Comparison of ENCODE assay signal across 23 cellular contexts in genomic region chr14:52286659-52287649, GRCh38. TPM values are rescaled to one million over a fixed set of nuclear protein-coding genes. Genes with fewer than 3 reads are reported as not detected.
DNase-seq lines count a peak whose midpoint lies in the region; ATAC-seq and TF ChIP-seq lines count a peak whose summit lies in the region.
"Had no signal": no experiment of that assay in that cellular context is flagged by ENCODE, and none has a peak within 500 bp of the region (broad histone marks: within the 10 kb centered on the region; RNA-seq: fewer than 3 reads in every experiment).

No MANE protein-coding gene starts in this region.

- TF ChIP-seq CTCF in fibroblast of mammary gland (conservative IDR thresholded peaks at IDR 0.05; ENCODE audit: control insufficient read depth, insufficient read depth, low read depth, low read length) (no peak), smooth muscle cell (IDR thresholded peaks at IDR 0.05; ENCODE audit: borderline replicate concordance, insufficient read depth, poor library complexity, severe bottlenecking) (no peak), SK-N-SH (IDR thresholded peaks at IDR 0.05) (no peak)

- H4K20me1 ChIP-seq in smooth muscle cell (ENCODE audit: low read depth) (no peaks in the 10 kb centered on the region), SK-N-SH (ENCODE audit: insufficient read depth) (no peaks in the 10 kb centered on the region)

- peaks cover 22% of the 10 kb centered on the region for H3K27me3 Mint-ChIP-seq in activated naive CD4-positive, alpha-beta T cell treated with anti-CD3 and anti-CD28 coated beads, Interleukin-2, amount 10 ng/mL, durations not matched to agents 7 days and 5 days
- H3K27me3 Mint-ChIP-seq in activated CD4-positive, alpha-beta memory T cell treated with anti-CD3 and anti-CD28 coated beads for 36 hours = no peaks in the 10 kb centered on the region

- WGBS in smooth muscle cell (ENCODE audit: low lambda C conversion rate) = 85% methylated on average over 4 of the region's 4 CpGs
- WGBS in SK-N-SH (ENCODE audit: low lambda C conversion rate) = 27% methylated on average over 4 of the region's 4 CpGs

- TF ChIP-seq EP300 in SK-N-SH (IDR thresholded peaks at IDR 0.05; ENCODE audit: borderline replicate concordance in 1 of 2, low read depth in 1 of 2, low read length in 1 of 2) = no peak

- H3K36me3 ChIP-seq in smooth muscle cell (ENCODE audit: low read depth) = no peaks in the 10 kb centered on the region
- H3K36me3 ChIP-seq in SK-N-SH (replicated peaks in 1 of 2; ENCODE audit: control insufficient read depth in 1 of 2, insufficient read depth in 2 of 2, low read length in 1 of 2) = no peaks in the 10 kb centered on the region
- H3K36me3 ChIP-seq: ovary, uterus had no signal

- H3K9me3 Mint-ChIP-seq in activated naive CD4-positive, alpha-beta T cell treated with anti-CD3 and anti-CD28 coated beads, Interleukin-2, amount 10 ng/mL, durations not matched to agents 7 days and 5 days = peaks cover 12% of the 10 kb centered on the region
- no peaks in the 10 kb centered on the region for H3K9me3 Mint-ChIP-seq in activated CD4-positive, alpha-beta memory T cell treated with anti-CD3 and anti-CD28 coated beads for 36 hours

- no peaks in the 10 kb centered on the region for H3K9me2 ChIP-seq in SK-N-SH

- H3K4me2 ChIP-seq in smooth muscle cell (peak overlapping the region; percentile 55), SK-N-SH (no peak overlapping the region)

- H3K9ac ChIP-seq in smooth muscle cell (ENCODE audit: low read depth) (no peak overlapping the region), SK-N-SH (no peak overlapping the region)

- H3K4me1 ChIP-seq in smooth muscle cell (ENCODE audit: low read depth) (peaks cover 13% of the 10 kb centered on the region), SK-N-SH (ENCODE audit: control insufficient read depth in 1 of 2, insufficient read depth in 2 of 2, low read depth in 1 of 2, low read length in 1 of 2) (no peaks in the 10 kb centered on the region)
- H3K4me1 ChIP-seq: uterus had no signal

- POLR2A ChIA-PET in activated CD4-positive, alpha-beta memory T cell treated with anti-CD3 and anti-CD28 coated beads for 36 hours (lab: Charles Lee) = no interaction called here
- POLR2A ChIA-PET in SK-N-SH (lab: Yijun Ruan, JAX) = no interaction called here

- no peak for TF ChIP-seq RAD21 in SK-N-SH (IDR thresholded peaks at IDR 0.05; ENCODE audit: low read length)

- no peaks in the 10 kb centered on the region for H3F3A ChIP-seq in smooth muscle cell (ENCODE audit: low read depth)
- H3F3A ChIP-seq in SK-N-SH (replicated peaks; ENCODE audit: insufficient read depth) = no peaks in the 10 kb centered on the region

- ATAC-seq in esophagus mucosa = no peak
- ATAC-seq: HepG2, left colon, PC-3 had no signal

- H3K4me3 ChIP-seq in fibroblast of mammary gland (ENCODE audit: control insufficient read depth, low read depth, low read length) (no peak overlapping the region), smooth muscle cell (no peak overlapping the region), SK-N-SH (ENCODE audit: low read depth in 2 of 2, low read length in 1 of 2) (no peak overlapping the region)
- H3K4me3 ChIP-seq: ovary, SK-N-MC, uterus had no signal

- peaks cover 50% of the 10 kb centered on the region for H3K36me3 Mint-ChIP-seq in activated naive CD4-positive, alpha-beta T cell treated with anti-CD3 and anti-CD28 coated beads, Interleukin-2, amount 10 ng/mL, durations not matched to agents 7 days and 5 days
- no peaks in the 10 kb centered on the region for H3K36me3 Mint-ChIP-seq in activated CD4-positive, alpha-beta memory T cell treated with anti-CD3 and anti-CD28 coated beads for 36 hours

- H3K27ac ChIP-seq in smooth muscle cell (ENCODE audit: low read depth) = peak overlapping the region; percentile 51
- no peak overlapping the region for H3K27ac ChIP-seq in SK-N-SH (ENCODE audit: low read depth in 2 of 2, low read length in 1 of 2)
- H3K27ac ChIP-seq: ovary, SK-N-MC, uterus, VCaP had no signal

- H3K79me2 ChIP-seq in smooth muscle cell (ENCODE audit: low read depth) (no peaks in the 10 kb centered on the region), SK-N-SH (ENCODE audit: insufficient read depth) (no peaks in the 10 kb centered on the region)

- H3K27me3 ChIP-seq in smooth muscle cell (ENCODE audit: low read depth) = peaks cover 4% of the 10 kb centered on the region
- H3K27me3 ChIP-seq in SK-N-SH (ENCODE audit: insufficient read depth) = peaks cover 6% of the 10 kb centered on the region; the same call in 1 of the 2 replicates
- H3K27me3 ChIP-seq: ovary, uterus had no signal

- H3K9me3 ChIP-seq in smooth muscle cell (replicated peaks; ENCODE audit: low read depth) (no peaks in the 10 kb centered on the region), SK-N-SH (no peaks in the 10 kb centered on the region)
- H3K9me3 ChIP-seq: ovary, uterus had no signal

- DNase-seq in activated naive CD4-positive, alpha-beta T cell treated with anti-CD3 and anti-CD28 coated beads, Interleukin-2, amount 10 ng/mL, durations not matched to agents 7 days and 5 days = peak; percentile 47
- DNase-seq in activated naive CD4-positive, alpha-beta T cell treated with Interleukin-2 at 50 U/mL for 16 hours = no peak
- DNase-seq in activated CD4-positive, alpha-beta memory T cell treated with anti-CD3 and anti-CD28 coated beads for 36 hours = no peak
- peak; percentile 30 for DNase-seq in fibroblast of mammary gland (ENCODE audit: low read depth)
- no peak for DNase-seq in smooth muscle cell (lab: John Stamatoyannopoulos, UW; ENCODE audit: unreplicated experiment)
- DNase-seq in islet precursor cell = no peak
- no peak for DNase-seq in SK-N-SH
- DNase-seq: cortex of kidney; DMS153; left colon; MV-4-11; NCI-H2081; NCI-H524 treated with DMSO at 0.1 percent for 48 hours; ovary; PC-3; small intestine; stimulated activated naive CD4-positive, alpha-beta T cell treated with Interleukin-2 at 50 U/mL for 16 hours; uterus had no signal

- peak overlapping the region; percentile 96 for H3K27ac Mint-ChIP-seq in activated naive CD4-positive, alpha-beta T cell treated with anti-CD3 and anti-CD28 coated beads, Interleukin-2, amount 10 ng/mL, durations not matched to agents 7 days and 5 days
- H3K27ac Mint-ChIP-seq in activated CD4-positive, alpha-beta memory T cell treated with anti-CD3 and anti-CD28 coated beads for 36 hours = peak overlapping the region; percentile 29

- CTCF ChIA-PET in activated naive CD4-positive, alpha-beta T cell treated with anti-CD3 and anti-CD28 coated beads, Interleukin-2, amount 10 ng/mL, durations not matched to agents 7 days and 5 days (lab: Charles Lee) = interaction anchor here (1.1 kb wide), 1 partner anchor 131 kb away, joined by 3 read pairs; no protein-coding TSS in a partner anchor
- CTCF ChIA-PET in activated CD4-positive, alpha-beta memory T cell treated with anti-CD3 and anti-CD28 coated beads for 36 hours (lab: Charles Lee) = interaction anchor here (0.5 to 1.0 kb wide), 3 partner anchors 13 to 291 kb away, joined by 3 to 5 read pairs (median 5); no protein-coding TSS in a partner anchor
- CTCF ChIA-PET in SK-N-SH (lab: Yijun Ruan, JAX) = interaction anchor here (2.0 to 2.8 kb wide), 2 partner anchors 13 kb away, joined by 6 to 9 read pairs; no protein-coding TSS in a partner anchor

- H2AFZ ChIP-seq in smooth muscle cell (ENCODE audit: low read depth) (no peak overlapping the region), SK-N-SH (ENCODE audit: low read depth) (no peak overlapping the region)

- peak overlapping the region; percentile 21 for H3K4me3 Mint-ChIP-seq in activated naive CD4-positive, alpha-beta T cell treated with anti-CD3 and anti-CD28 coated beads, Interleukin-2, amount 10 ng/mL, durations not matched to agents 7 days and 5 days
- no peak overlapping the region for H3K4me3 Mint-ChIP-seq in activated CD4-positive, alpha-beta memory T cell treated with anti-CD3 and anti-CD28 coated beads for 36 hours

- peaks cover 55% of the 10 kb centered on the region for H3K4me1 Mint-ChIP-seq in activated naive CD4-positive, alpha-beta T cell treated with anti-CD3 and anti-CD28 coated beads, Interleukin-2, amount 10 ng/mL, durations not matched to agents 7 days and 5 days
- H3K4me1 Mint-ChIP-seq in activated CD4-positive, alpha-beta memory T cell treated with anti-CD3 and anti-CD28 coated beads for 36 hours (ENCODE audit: low read depth) = peaks cover 31% of the 10 kb centered on the region

- intact Hi-C loops in activated CD4-positive, alpha-beta memory T cell treated with anti-CD3 and anti-CD28 coated beads for 36 hours (cut with micrococcal nuclease) = no loop called here

TF ChIP-seq in SK-N-SH, 30 proteins besides CTCF, POLR2A, EP300 and RAD21:
- TF ChIP-seq TAF1 (IDR thresholded peaks at IDR 0.05; ENCODE audit: borderline replicate concordance, low read depth, low read length) (no peak), CHD2 (IDR thresholded peaks at IDR 0.05; ENCODE audit: low read length, partially characterized antibody) (no peak), USF2 (IDR thresholded peaks at IDR 0.05; ENCODE audit: borderline replicate concordance, low read depth, low read length) (no peak), POLR2AphosphoS5 (IDR thresholded peaks at IDR 0.05; ENCODE audit: low read depth, low read length) (no peak)
- TF ChIP-seq, protein P1, sequence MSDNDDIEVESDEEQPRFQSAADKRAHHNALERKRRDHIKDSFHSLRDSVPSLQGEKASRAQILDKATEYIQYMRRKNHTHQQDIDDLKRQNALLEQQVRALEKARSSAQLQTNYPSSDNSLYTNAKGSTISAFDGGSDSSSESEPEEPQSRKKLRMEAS (IDR thresholded peaks at IDR 0.05; ENCODE audit: low read depth) = no peak

RNA-seq across cellular contexts. Expression of gene PTGDR, which starts 19.5 kb away (rescaled TPM):
- total RNA-seq in activated CD4-positive, alpha-beta memory T cell treated with anti-CD3 and anti-CD28 coated beads for 36 hours = under 1 TPM; 0.12 TPM
- total RNA-seq in smooth muscle cell = not detected in 2 replicates
- polyA plus RNA-seq in smooth muscle cell = not detected in 2 replicates
- not detected for total RNA-seq in esophagus mucosa
- not detected in 2 replicates for polyA plus RNA-seq in SK-N-SH (2012; rRNA removed)
- polyA plus RNA-seq in SK-N-SH (2012; cell fraction: cytosol; rRNA removed) = 0.03 TPM in 1 of 2 replicates, not detected in the other
- polyA plus RNA-seq in SK-N-SH (2012; cell fraction: nucleus; rRNA removed) = not detected in 2 replicates
- total RNA-seq: epithelial cell of proximal tubule, HepG2, PC-3 had no signal
- polyA plus RNA-seq: HepG2 had no signal

RNA-seq across cellular contexts. Expression of gene PTGER2, which starts 27.2 kb away (rescaled TPM):
- total RNA-seq in activated CD4-positive, alpha-beta memory T cell treated with anti-CD3 and anti-CD28 coated beads for 36 hours = 10 to 100 TPM; 10.7 to 12.9 TPM
- total RNA-seq in smooth muscle cell (17.7 and 36.4 TPM in 2 replicates), esophagus mucosa (0.40 TPM)
- polyA plus RNA-seq in smooth muscle cell (23.2 and 24.6 TPM in 2 replicates), SK-N-SH (2012; rRNA removed) (0.67 and 1.0 TPM in 2 replicates)
- 1.1 and 1.2 TPM in 2 replicates for polyA plus RNA-seq in SK-N-SH (2012; cell fraction: cytosol; rRNA removed)
- polyA plus RNA-seq in SK-N-SH (2012; cell fraction: nucleus; rRNA removed) = 0.36 and 0.40 TPM in 2 replicates
- total RNA-seq: HepG2 had no signal
- polyA plus RNA-seq: HepG2 had no signal

Comparison
In these comparisons a context has a peak if more than half of its experiments do, and no peak if none do; other contexts are left out.
1. DNase-seq: peak in activated naive CD4-positive, alpha-beta T cell treated with anti-CD3 and anti-CD28 coated beads, Interleukin-2, amount 10 ng/mL, durations not matched to agents 7 days and 5 days (single experiment) and fibroblast of mammary gland (single experiment); none in activated naive CD4-positive, alpha-beta T cell treated with Interleukin-2 at 50 U/mL for 16 hours (single experiment), activated CD4-positive, alpha-beta memory T cell treated with anti-CD3 and anti-CD28 coated beads for 36 hours (single experiment), smooth muscle cell (single experiment), islet precursor cell (single experiment) and SK-N-SH (single experiment).